ENCODE assay signal across 11 cellular contexts in genomic region chr19:918152-918437, GRCh38. TPM values are rescaled to one million over a fixed set of nuclear protein-coding genes. Genes with fewer than 3 reads are reported as not detected.
DNase-seq lines count a peak whose midpoint lies in the region; ATAC-seq and TF ChIP-seq lines count a peak whose summit lies in the region.
"Had no signal": no experiment of that assay in that cellular context is flagged by ENCODE, and none has a peak within 500 bp of the region (broad histone marks: within the 10 kb centered on the region; RNA-seq: fewer than 3 reads in every experiment).

No MANE protein-coding gene starts in this region.

- H3K4me3 Mint-ChIP-seq in IgD-negative memory B cell (peak overlapping the region; percentile 79 to 87 (median 84)), neural crest cell (peak overlapping the region; percentile 65)
- H3K4me3 Mint-ChIP-seq in central memory CD8-positive, alpha-beta T cell: peak overlapping the region; percentile 64

- H3F3A ChIP-seq in SK-N-SH (replicated peaks; ENCODE audit: insufficient read depth): peaks cover 26% of the 10 kb centered on the region

- WGBS in SK-N-SH (ENCODE audit: low lambda C conversion rate): 0% methylated on average over 2 of the region's 12 CpGs

- no peaks in the 10 kb centered on the region for H4K20me1 ChIP-seq in SK-N-SH (ENCODE audit: insufficient read depth)

- ATAC-seq in SK-N-SH treated with all-trans-retinoic acid at 6 μM for 48 hours (no peak), HG03565 (IDR thresholded peaks at IDR 0.05; ENCODE audit: unreplicated experiment) (no peak), HG02884 (IDR thresholded peaks at IDR 0.05; ENCODE audit: unreplicated experiment) (no peak)
- ATAC-seq in central memory CD8-positive, alpha-beta T cell (replicated peaks; ENCODE audit: extremely low read depth, poor library complexity, severe bottlenecking): no peak

- H3K27ac ChIP-seq in SK-N-SH (ENCODE audit: low read depth in 2 of 2, low read length in 1 of 2): no peak overlapping the region

- TF ChIP-seq EP300 in SK-N-SH (IDR thresholded peaks at IDR 0.05; ENCODE audit: borderline replicate concordance in 1 of 2, low read depth in 1 of 2, low read length in 1 of 2): no peak

- H3K79me2 ChIP-seq in SK-N-SH (ENCODE audit: insufficient read depth): no peaks in the 10 kb centered on the region

- no peaks in the 10 kb centered on the region for H3K9me3 ChIP-seq in SK-N-SH

- peaks cover 41% of the 10 kb centered on the region for H3K27me3 ChIP-seq in SK-N-SH (ENCODE audit: insufficient read depth)

- H3K4me3 ChIP-seq in SK-N-SH (ENCODE audit: low read depth in 2 of 2, low read length in 1 of 2): no peak overlapping the region; a peak in 1 of 4 replicates

- no peak overlapping the region for H3K9ac ChIP-seq in SK-N-SH

- H3K4me2 ChIP-seq in SK-N-SH: peak overlapping the region; percentile 63; the same call in 1 of the 2 replicates

- H3K27me3 Mint-ChIP-seq in IgD-negative memory B cell (no peaks in the 10 kb centered on the region), neural crest cell (ENCODE audit: low read depth) (peaks cover 48% of the 10 kb centered on the region)
- no peaks in the 10 kb centered on the region for H3K27me3 Mint-ChIP-seq in central memory CD8-positive, alpha-beta T cell

- peaks cover 0 to 15% of the 10 kb centered on the region in 2 experiments; a peak in 2 of 4 replicates for H3K4me1 ChIP-seq in SK-N-SH (ENCODE audit: control insufficient read depth in 1 of 2, insufficient read depth in 2 of 2, low read depth in 1 of 2, low read length in 1 of 2)

- H3K4me1 Mint-ChIP-seq in IgD-negative memory B cell: peaks cover 9 to 15% (median 13%) of the 10 kb centered on the region in 3 donors
- H3K4me1 Mint-ChIP-seq in central memory CD8-positive, alpha-beta T cell: peaks cover 10% of the 10 kb centered on the region
- peaks cover 4% of the 10 kb centered on the region for H3K4me1 Mint-ChIP-seq in neural crest cell

- TF ChIP-seq RAD21 in SK-N-SH (IDR thresholded peaks at IDR 0.05; ENCODE audit: low read length): no peak

- no peak overlapping the region for H2AFZ ChIP-seq in SK-N-SH (ENCODE audit: low read depth)

- POLR2A ChIA-PET in SK-N-SH (lab: Yijun Ruan, JAX): no interaction called here

- H3K36me3 ChIP-seq in SK-N-SH (replicated peaks in 1 of 2; ENCODE audit: control insufficient read depth in 1 of 2, insufficient read depth in 2 of 2, low read length in 1 of 2): no peaks in the 10 kb centered on the region

- H3K36me3 Mint-ChIP-seq in IgD-negative memory B cell: no peaks in the 10 kb centered on the region
- peaks cover 17% of the 10 kb centered on the region for H3K36me3 Mint-ChIP-seq in central memory CD8-positive, alpha-beta T cell (ENCODE audit: insufficient read depth)
- no peaks in the 10 kb centered on the region for H3K36me3 Mint-ChIP-seq in neural crest cell (ENCODE audit: low read depth)

- no peaks in the 10 kb centered on the region for H3K9me3 Mint-ChIP-seq in IgD-negative memory B cell
- H3K9me3 Mint-ChIP-seq in central memory CD8-positive, alpha-beta T cell: no peaks in the 10 kb centered on the region
- H3K9me3 Mint-ChIP-seq in neural crest cell: no peaks in the 10 kb centered on the region

- no peak for DNase-seq in SK-N-SH
- DNase-seq in central memory CD8-positive, alpha-beta T cell (ENCODE audit: low spot score in 2 of 2): no peak
- no peak for DNase-seq in neural crest cell (ENCODE audit: low read depth, low spot score)
- no peak for DNase-seq in DMS153 (lab: John Stamatoyannopoulos, UW)
- DNase-seq: NCI-H1048 had no signal

- H3K9me2 ChIP-seq in SK-N-SH: no peaks in the 10 kb centered on the region

- no peak for TF ChIP-seq CTCF in SK-N-SH (IDR thresholded peaks at IDR 0.05)
- TF ChIP-seq CTCF in neural crest cell (conservative IDR thresholded peaks at IDR 0.05): no peak

- CTCF ChIA-PET in SK-N-SH (lab: Yijun Ruan, JAX): interaction anchor here (0.7 to 11.2 kb wide), 6 partner anchors 10 to 136 kb away, joined by 3 to 161 read pairs (median 14); partner anchors contain the start of genes CFD and WDR18

- peak overlapping the region; percentile 92 to 94 (median 93) for H3K27ac Mint-ChIP-seq in IgD-negative memory B cell
- H3K27ac Mint-ChIP-seq in central memory CD8-positive, alpha-beta T cell (ENCODE audit: low read depth): no peak overlapping the region
- H3K27ac Mint-ChIP-seq in neural crest cell (ENCODE audit: unreplicated experiment): no peak overlapping the region

TF ChIP-seq in SK-N-SH, 30 proteins besides CTCF, POLR2A, EP300 and RAD21 (continues in another document):
- TF ChIP-seq SIN3A (IDR thresholded peaks at IDR 0.05; ENCODE audit: borderline replicate concordance, low read depth, low read length) (no peak), NRF1 (IDR thresholded peaks at IDR 0.05; ENCODE audit: low read depth, low read length) (no peak), RFX5 (IDR thresholded peaks at IDR 0.05; ENCODE audit: low read length) (no peak), MAX (IDR thresholded peaks at IDR 0.05; ENCODE audit: low read depth) (no peak), GABPA (IDR thresholded peaks at IDR 0.05; ENCODE audit: low read depth) (no peak), JUND (IDR thresholded peaks at IDR 0.05) (no peak), NFIC (IDR thresholded peaks at IDR 0.05; ENCODE audit: borderline replicate concordance) (no peak), TAF1 (IDR thresholded peaks at IDR 0.05; ENCODE audit: borderline replicate concordance, low read depth, low read length) (no peak), RXRA (IDR thresholded peaks at IDR 0.05; ENCODE audit: borderline replicate concordance, low read depth) (no peak), USF1 (IDR thresholded peaks at IDR 0.05; ENCODE audit: borderline replicate concordance, low read depth) (no peak), TEAD4 (IDR thresholded peaks at IDR 0.05; ENCODE audit: borderline replicate concordance, insufficient read depth) (no peak), TCF12 (IDR thresholded peaks at IDR 0.05) (no peak)

TF ChIP-seq in SK-N-SH treated with all-trans-retinoic acid at 6 μM for 48 hours, 23 proteins besides CTCF, POLR2A, EP300 and RAD21 (continues in another document):
- TF ChIP-seq RARB (CRISPR knock-in tag; IDR thresholded peaks at IDR 0.05): no peak
- no peak for TF ChIP-seq ZFP3 (CRISPR knock-in tag; IDR thresholded peaks at IDR 0.05)
- no peak for TF ChIP-seq ZFP30 (CRISPR knock-in tag; IDR thresholded peaks at IDR 0.05)
- no peak for TF ChIP-seq ISL1 (CRISPR knock-in tag; IDR thresholded peaks at IDR 0.05)
- TF ChIP-seq CSRNP3 (CRISPR knock-in tag; IDR thresholded peaks at IDR 0.05): no peak
- no peak for TF ChIP-seq GLIS3 (CRISPR knock-in tag; IDR thresholded peaks at IDR 0.05)
- no peak for TF ChIP-seq CSDC2 (CRISPR knock-in tag; IDR thresholded peaks at IDR 0.05)
- TF ChIP-seq PPARA (CRISPR knock-in tag; IDR thresholded peaks at IDR 0.05; ENCODE audit: borderline replicate concordance): no peak
- no peak for TF ChIP-seq SNAI2 (CRISPR knock-in tag; IDR thresholded peaks at IDR 0.05)
- TF ChIP-seq POU6F1 (CRISPR knock-in tag; IDR thresholded peaks at IDR 0.05; ENCODE audit: borderline replicate concordance, low read depth): no peak
- no peak for TF ChIP-seq ZNF8 (CRISPR knock-in tag; IDR thresholded peaks at IDR 0.05)

RNA-seq across cellular contexts. Expression of gene KISS1R, which starts 1.0 kb away (rescaled TPM):
- polyA plus RNA-seq in SK-N-SH (2012; rRNA removed): not detected in 2 replicates
- 0.03 TPM in 1 of 2 replicates, not detected in the other for polyA plus RNA-seq in SK-N-SH (2012; cell fraction: cytosol; rRNA removed)
- 0.04 TPM in 1 of 2 replicates, not detected in the other for polyA plus RNA-seq in SK-N-SH (2012; cell fraction: nucleus; rRNA removed)
- 3.9 TPM for polyA plus RNA-seq in IgD-negative memory B cell
- total RNA-seq in neural crest cell: 2.2 and 2.4 TPM in 2 replicates
- total RNA-seq: A172 had no signal

RNA-seq across cellular contexts. Expression of gene R3HDM4, which starts 5.1 kb away (rescaled TPM):
- polyA plus RNA-seq in SK-N-SH (2012; rRNA removed): 39.2 and 41.4 TPM in 2 replicates
- 19.6 and 30.3 TPM in 2 replicates for polyA plus RNA-seq in SK-N-SH (2012; cell fraction: cytosol; rRNA removed)
- polyA plus RNA-seq in SK-N-SH (2012; cell fraction: nucleus; rRNA removed): 46.7 and 47.9 TPM in 2 replicates
- polyA plus RNA-seq in IgD-negative memory B cell: 322 TPM
- total RNA-seq in neural crest cell: 47.7 and 50.9 TPM in 2 replicates

RNA-seq across cellular contexts. Expression of gene ARID3A, which starts 7.7 kb away (rescaled TPM):
- polyA plus RNA-seq in SK-N-SH (2012; rRNA removed) (4.4 and 8.6 TPM in 2 replicates), IgD-negative memory B cell (4.2 TPM)
- 1.4 and 3.3 TPM in 2 replicates for polyA plus RNA-seq in SK-N-SH (2012; cell fraction: cytosol; rRNA removed)
- polyA plus RNA-seq in SK-N-SH (2012; cell fraction: nucleus; rRNA removed): 14.1 and 16.6 TPM in 2 replicates
- 48.4 and 58.9 TPM in 2 replicates for total RNA-seq in neural crest cell

RNA-seq across cellular contexts. Expression of gene RNU6-9, which starts 24.8 kb away (rescaled TPM):
- not detected in 2 replicates for polyA plus RNA-seq in SK-N-SH (2012; rRNA removed)
- not detected in 2 replicates for polyA plus RNA-seq in SK-N-SH (2012; cell fraction: cytosol; rRNA removed)
- not detected in 2 replicates for polyA plus RNA-seq in SK-N-SH (2012; cell fraction: nucleus; rRNA removed)
- not detected for polyA plus RNA-seq in IgD-negative memory B cell
- not detected in 2 replicates for total RNA-seq in neural crest cell
- total RNA-seq: A172 had no signal
- polyA plus RNA-seq: esophagus had no signal

RNA-seq across cellular contexts. Expression of gene MED16, which starts 25.1 kb away (rescaled TPM):
- 30.0 and 40.6 TPM in 2 replicates for polyA plus RNA-seq in SK-N-SH (2012; rRNA removed)
- 12.5 and 22.8 TPM in 2 replicates for polyA plus RNA-seq in SK-N-SH (2012; cell fraction: cytosol; rRNA removed)
- 49.0 and 102 TPM in 2 replicates for polyA plus RNA-seq in SK-N-SH (2012; cell fraction: nucleus; rRNA removed)
- polyA plus RNA-seq in IgD-negative memory B cell: 138 TPM
- total RNA-seq in neural crest cell: 73.9 and 77.7 TPM in 2 replicates

Comparison
In these comparisons a context has a peak if more than half of its experiments do, and no peak if none do; other contexts are left out.
1. H3K27ac Mint-ChIP-seq: peak in IgD-negative memory B cell (3 of 3); none in central memory CD8-positive, alpha-beta T cell (single experiment) and neural crest cell (single experiment).
2. Peak in every context shown above with its lines, with median percentiles within 50 percentile points of each other: H3K4me3 Mint-ChIP-seq.